21 cellular contexts compared by ENCODE assay signal in genomic region chr19:41123716-41124244, GRCh38. TPM values are rescaled to one million over a fixed set of nuclear protein-coding genes. Genes with fewer than 3 reads are reported as not detected.
"Had no signal": no experiment of that assay in that cellular context is flagged by ENCODE, and none has a peak within 500 bp of the region (broad histone marks: within the 10 kb centered on the region; RNA-seq: fewer than 3 reads in every experiment).

No MANE protein-coding gene starts in this region.

- DNase-seq: activated T-cell treated with anti-CD3 and anti-CD28 coated beads for 4 hours; amygdala; cerebellar nuclear complex; erythroblast; hippocampal formation; lower lobe of right lung; stimulated activated CD4-positive, alpha-beta T cell treated with anti-CD3 and anti-CD28 coated beads, Interleukin-2, amount 100 ng/mL, for 24 hours; stimulated activated naive CD4-positive, alpha-beta T cell; T-helper 9 cell had no signal

- H3K4me3 ChIP-seq: lower lobe of right lung had no signal

- H3K27ac Mint-ChIP-seq: activated T-helper 2 cell treated with anti-CD3 and anti-CD28 coated beads, Interferon-gamma antibody, Interleukin-2, Interleukin-4, amounts not matched to agents 10 μg/mL and 5 μg/mL and 100 μg/mL, durations not matched to agents 14 hours and 24 hours and 36 hours; brain; nephron; type B pancreatic cell had no signal

- H3K4me3 Mint-ChIP-seq: brain; dendritic cell treated with granulocyte-macrophage colony-stimulating factor and Interleukin-4, amounts not matched to agents 40 ng/mL and 50 ng/mL, for 4 days; nephron; type B pancreatic cell had no signal

- H3K9me3 ChIP-seq: lower lobe of right lung had no signal

- H3K36me3 Mint-ChIP-seq: activated naive CD4-positive, alpha-beta T cell treated with anti-CD3 and anti-CD28 coated beads, Interleukin-2, amount 50 U/mL, for 72 hours; brain; type B pancreatic cell had no signal

- ATAC-seq: activated naive CD4-positive, alpha-beta T cell treated with anti-CD3 and anti-CD28 coated beads, Interleukin-2, amount 50 U/mL, for 72 hours; lower lobe of right lung; sciatic nerve had no signal

- H3K9me3 Mint-ChIP-seq: activated naive CD4-positive, alpha-beta T cell treated with anti-CD3 and anti-CD28 coated beads, Interleukin-2, amount 50 U/mL, for 72 hours; activated T-helper 2 cell treated with anti-CD3 and anti-CD28 coated beads, Interferon-gamma antibody, Interleukin-2, Interleukin-4, amounts not matched to agents 10 μg/mL and 5 μg/mL and 100 μg/mL, durations not matched to agents 14 hours and 24 hours and 36 hours; brain; dendritic cell treated with granulocyte-macrophage colony-stimulating factor and Interleukin-4, amounts not matched to agents 40 ng/mL and 50 ng/mL, for 4 days; nephron; type B pancreatic cell had no signal

- H3K36me3 ChIP-seq: lower lobe of right lung had no signal

- H3K27ac ChIP-seq: lower lobe of right lung, VCaP had no signal

RNA-seq across cellular contexts. Expression of gene CYP2F1, which starts 9.5 kb away (rescaled TPM):
- total RNA-seq: activated naive CD4-positive, alpha-beta T cell treated with anti-CD3 and anti-CD28 coated beads, Interleukin-2, amount 50 U/mL, for 72 hours; activated T-helper 2 cell treated with anti-CD3 and anti-CD28 coated beads, Interferon-gamma antibody, Interleukin-2, Interleukin-4, amounts not matched to agents 10 μg/mL and 5 μg/mL and 100 μg/mL, durations not matched to agents 14 hours and 24 hours and 36 hours; glomerular endothelial cell; osteoblast; pulmonary artery endothelial cell; sciatic nerve had no signal

RNA-seq across cellular contexts. Expression of gene CYP2A13, which starts 35.5 kb away (rescaled TPM):
- total RNA-seq: activated naive CD4-positive, alpha-beta T cell treated with anti-CD3 and anti-CD28 coated beads, Interleukin-2, amount 50 U/mL, for 72 hours; activated T-helper 2 cell treated with anti-CD3 and anti-CD28 coated beads, Interferon-gamma antibody, Interleukin-2, Interleukin-4, amounts not matched to agents 10 μg/mL and 5 μg/mL and 100 μg/mL, durations not matched to agents 14 hours and 24 hours and 36 hours; glomerular endothelial cell; lower lobe of right lung; mononuclear cell; osteoblast; pulmonary artery endothelial cell; sciatic nerve had no signal
